ENCODE assay signal across 2 cellular contexts in the genomic region with DNA sequence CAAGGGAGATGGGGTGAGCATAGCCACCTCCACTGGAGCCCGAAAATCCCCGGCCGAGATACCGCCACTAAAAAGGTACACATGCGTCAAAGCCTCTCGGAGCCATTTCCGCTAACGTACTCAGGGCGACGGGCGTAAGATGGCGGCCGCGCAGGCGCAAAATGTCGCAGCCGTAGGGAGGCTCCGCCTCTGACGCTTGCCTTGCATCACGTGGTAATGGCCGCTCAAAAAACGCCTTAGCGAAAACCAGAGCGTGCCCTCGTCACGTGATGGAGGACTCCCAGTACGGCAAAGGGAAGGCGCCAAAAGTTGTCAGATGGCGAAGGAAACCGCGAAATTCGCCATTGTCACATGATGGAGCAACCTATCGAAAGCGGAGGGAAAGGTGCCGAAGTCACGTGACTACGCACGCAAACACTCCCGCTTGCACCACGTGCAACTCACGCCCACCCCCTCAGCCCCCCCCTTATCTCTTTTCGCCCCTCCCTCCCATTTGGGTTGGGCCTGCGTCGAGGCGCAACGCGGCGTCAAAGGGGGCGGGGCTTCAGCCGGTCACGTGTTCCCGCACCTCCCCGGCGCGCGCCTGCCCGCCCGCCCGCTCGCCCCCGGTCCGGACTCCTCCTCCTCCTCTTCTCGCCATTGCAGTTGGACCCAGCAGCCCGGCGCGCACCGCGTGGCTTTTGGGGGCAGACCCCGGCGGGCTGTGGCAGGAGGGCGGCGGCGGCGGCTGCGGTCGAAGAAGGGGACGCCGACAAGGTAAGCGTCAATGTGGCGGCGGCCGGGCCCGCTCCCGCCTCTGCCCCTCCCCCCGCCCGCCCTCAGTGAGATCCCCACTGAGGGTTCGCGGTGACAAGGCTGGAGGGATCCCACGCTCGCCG.
TF ChIP-seq lines count a peak whose summit lies in the region.

ILF3 (plus strand) TSS at position 615 of the 878 bp plus-strand sequence. CDS start 16,260 bp downstream, outside the sequence.

TF ChIP-seq in HCT116, 20 proteins besides CTCF, POLR2A, EP300 and RAD21 (continued from another document):
- TF ChIP-seq, protein P1, sequence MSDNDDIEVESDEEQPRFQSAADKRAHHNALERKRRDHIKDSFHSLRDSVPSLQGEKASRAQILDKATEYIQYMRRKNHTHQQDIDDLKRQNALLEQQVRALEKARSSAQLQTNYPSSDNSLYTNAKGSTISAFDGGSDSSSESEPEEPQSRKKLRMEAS (IDR thresholded peaks at IDR 0.05): peak; percentile 99
- TF ChIP-seq TCF7L2 (IDR thresholded peaks at IDR 0.05; ENCODE audit: borderline replicate concordance, extremely low read depth, insufficient read depth, insufficient read length) (peak; percentile 62), ZNF274 (IDR thresholded peaks at IDR 0.05; ENCODE audit: low read depth, low read length) (no peak), CBX3 (IDR thresholded peaks at IDR 0.05; ENCODE audit: low read depth) (peak; percentile 96), ZBTB33 (IDR thresholded peaks at IDR 0.05; ENCODE audit: extremely low read depth, insufficient replicate concordance, low read length) (peak; percentile 86), POLR2AphosphoS5 (IDR thresholded peaks at IDR 0.05; ENCODE audit: low read depth, low read length) (peak; percentile 87), ZFX (IDR thresholded peaks at IDR 0.05) (peak; percentile 74; the same call in 1 of the 2 replicates), SRF (IDR thresholded peaks at IDR 0.05; ENCODE audit: low read depth) (peak; percentile 61; the same call in 1 of the 2 replicates), FOSL1 (IDR thresholded peaks at IDR 0.05; ENCODE audit: low read depth) (no peak), SP1 (IDR thresholded peaks at IDR 0.05; ENCODE audit: low read depth) (peak; percentile 96)
TF ChIP-seq in HCT116: peak in this region for 12.

TF ChIP-seq in neural cell, 6 proteins besides CTCF, POLR2A, EP300 and RAD21 (continued from another document):
- TF ChIP-seq, protein P2, sequence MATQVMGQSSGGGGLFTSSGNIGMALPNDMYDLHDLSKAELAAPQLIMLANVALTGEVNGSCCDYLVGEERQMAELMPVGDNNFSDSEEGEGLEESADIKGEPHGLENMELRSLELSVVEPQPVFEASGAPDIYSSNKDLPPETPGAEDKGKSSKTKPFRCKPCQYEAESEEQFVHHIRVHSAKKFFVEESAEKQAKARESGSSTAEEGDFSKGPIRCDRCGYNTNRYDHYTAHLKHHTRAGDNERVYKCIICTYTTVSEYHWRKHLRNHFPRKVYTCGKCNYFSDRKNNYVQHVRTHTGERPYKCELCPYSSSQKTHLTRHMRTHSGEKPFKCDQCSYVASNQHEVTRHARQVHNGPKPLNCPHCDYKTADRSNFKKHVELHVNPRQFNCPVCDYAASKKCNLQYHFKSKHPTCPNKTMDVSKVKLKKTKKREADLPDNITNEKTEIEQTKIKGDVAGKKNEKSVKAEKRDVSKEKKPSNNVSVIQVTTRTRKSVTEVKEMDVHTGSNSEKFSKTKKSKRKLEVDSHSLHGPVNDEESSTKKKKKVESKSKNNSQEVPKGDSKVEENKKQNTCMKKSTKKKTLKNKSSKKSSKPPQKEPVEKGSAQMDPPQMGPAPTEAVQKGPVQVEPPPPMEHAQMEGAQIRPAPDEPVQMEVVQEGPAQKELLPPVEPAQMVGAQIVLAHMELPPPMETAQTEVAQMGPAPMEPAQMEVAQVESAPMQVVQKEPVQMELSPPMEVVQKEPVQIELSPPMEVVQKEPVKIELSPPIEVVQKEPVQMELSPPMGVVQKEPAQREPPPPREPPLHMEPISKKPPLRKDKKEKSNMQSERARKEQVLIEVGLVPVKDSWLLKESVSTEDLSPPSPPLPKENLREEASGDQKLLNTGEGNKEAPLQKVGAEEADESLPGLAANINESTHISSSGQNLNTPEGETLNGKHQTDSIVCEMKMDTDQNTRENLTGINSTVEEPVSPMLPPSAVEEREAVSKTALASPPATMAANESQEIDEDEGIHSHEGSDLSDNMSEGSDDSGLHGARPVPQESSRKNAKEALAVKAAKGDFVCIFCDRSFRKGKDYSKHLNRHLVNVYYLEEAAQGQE (IDR thresholded peaks at IDR 0.05; ENCODE audit: borderline replicate concordance): peak; percentile 92
- TF ChIP-seq POLR2AphosphoS5 (IDR thresholded peaks at IDR 0.05): peak; percentile 100
- TF ChIP-seq SMC3 (conservative IDR thresholded peaks at IDR 0.05; ENCODE audit: poor library complexity): peak; percentile 39
